8 cellular contexts compared by ENCODE assay signal in the genomic region with DNA sequence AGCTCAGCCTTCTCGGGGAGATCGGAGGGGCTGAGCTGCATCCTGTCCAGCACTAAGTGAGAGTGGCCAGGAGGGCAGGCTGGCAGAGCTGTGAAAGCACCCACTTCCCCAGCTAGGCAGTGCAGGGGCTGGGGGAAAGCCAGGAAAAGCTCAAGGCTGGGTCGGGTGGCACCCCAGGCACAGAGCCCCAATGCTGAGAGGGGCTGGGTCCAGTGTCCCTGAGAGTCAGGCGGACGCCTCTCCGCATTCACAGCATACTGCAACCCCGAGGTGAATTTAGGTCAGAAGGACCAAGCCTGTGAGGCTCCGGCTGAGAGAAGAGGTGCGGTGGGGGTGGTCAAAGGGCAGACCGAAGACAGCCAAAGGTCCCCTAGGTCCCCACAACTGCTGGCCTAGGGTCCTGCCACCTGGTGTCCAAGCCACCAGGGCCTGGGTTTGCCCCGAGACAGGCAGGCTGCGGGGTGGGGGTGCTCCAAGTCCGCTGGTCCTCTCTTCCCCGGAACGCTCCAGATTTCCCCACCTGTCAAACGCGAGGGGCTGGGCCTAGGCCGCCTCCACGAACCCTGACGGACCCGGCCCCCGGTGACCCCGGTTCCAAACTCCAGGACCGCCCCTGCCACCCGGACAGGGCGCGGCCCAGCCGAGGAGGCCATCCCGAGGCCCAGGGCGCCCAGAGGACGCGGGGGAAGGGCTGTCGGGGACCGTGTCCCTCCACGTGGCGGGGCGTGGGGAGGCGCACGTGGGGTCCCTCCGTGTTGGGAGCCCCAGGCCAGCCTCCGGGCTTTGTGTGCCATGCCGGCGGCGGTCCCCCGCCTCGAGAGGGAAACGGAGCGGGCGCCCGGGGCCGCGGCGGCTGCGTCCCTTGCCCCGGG. TPM values are rescaled to one million over a fixed set of nuclear protein-coding genes. Genes with fewer than 3 reads are reported as not detected.
DNase-seq lines count a peak whose midpoint lies in the region; ATAC-seq and TF ChIP-seq lines count a peak whose summit lies in the region.

No MANE protein-coding gene starts in this region.

- H3K9me3 ChIP-seq in ES-I3 (ENCODE audit: control insufficient read depth, insufficient read depth, low read length) = no peaks in the 10 kb centered on the region
- no peaks in the 10 kb centered on the region for H3K9me3 ChIP-seq in osteoblast (ENCODE audit: low read depth, low read length)

- H3K27ac Mint-ChIP-seq in IgD-negative memory B cell = peak overlapping the region; percentile 47 to 87 (median 67)
- H3K27ac Mint-ChIP-seq in activated CD8-positive, alpha-beta T cell treated with anti-CD3 and anti-CD28 coated beads, Interleukin-2, amount 10 ng/mL, durations not matched to agents 7 days and 5 days = peak overlapping the region; percentile 86

- H3K4me3 Mint-ChIP-seq in IgD-negative memory B cell = peak overlapping the region; percentile 83 to 96 (median 90)
- peak overlapping the region; percentile 89 for H3K4me3 Mint-ChIP-seq in activated CD8-positive, alpha-beta T cell treated with anti-CD3 and anti-CD28 coated beads, Interleukin-2, amount 10 ng/mL, durations not matched to agents 7 days and 5 days

- H3K4me1 Mint-ChIP-seq in IgD-negative memory B cell = peaks cover 10 to 22% (median 12%) of the 10 kb centered on the region in 3 donors
- peaks cover 47% of the 10 kb centered on the region for H3K4me1 Mint-ChIP-seq in activated CD8-positive, alpha-beta T cell treated with anti-CD3 and anti-CD28 coated beads, Interleukin-2, amount 10 ng/mL, durations not matched to agents 7 days and 5 days (ENCODE audit: low read depth)

- DNase-seq in activated CD8-positive, alpha-beta T cell treated with anti-CD3 and anti-CD28 coated beads, Interleukin-2, amount 10 ng/mL, durations not matched to agents 7 days and 5 days = peak; percentile 32
- peak in 1 of 2 donors; percentile 46 for DNase-seq in foreskin fibroblast
- peak; percentile 90 for DNase-seq in osteoblast (ENCODE audit: insufficient read length, low spot score, missing footprints)
- DNase-seq in NCI-H187 (lab: John Stamatoyannopoulos, UW) = no peak
- no peak for DNase-seq in ureter (ENCODE audit: low spot score)

- H3K4me1 ChIP-seq in ES-I3 (ENCODE audit: insufficient read depth, low read length) (no peaks in the 10 kb centered on the region), osteoblast (ENCODE audit: insufficient read depth, low read length) (peaks cover 17% of the 10 kb centered on the region)

- H3K27me3 Mint-ChIP-seq in IgD-negative memory B cell = no peaks in the 10 kb centered on the region
- H3K27me3 Mint-ChIP-seq in activated CD8-positive, alpha-beta T cell treated with anti-CD3 and anti-CD28 coated beads, Interleukin-2, amount 10 ng/mL, durations not matched to agents 7 days and 5 days (ENCODE audit: low read depth) = peaks cover 2% of the 10 kb centered on the region

- TF ChIP-seq CTCF in foreskin fibroblast (IDR thresholded peaks at IDR 0.05; ENCODE audit: low read depth, low read length) (no peak), osteoblast (IDR thresholded peaks at IDR 0.05; ENCODE audit: extremely low read depth, low read depth, low read length) (no peak)

- no peaks in the 10 kb centered on the region for H3K27me3 ChIP-seq in osteoblast (ENCODE audit: insufficient read depth, low read length)

- CTCF ChIA-PET in activated CD8-positive, alpha-beta T cell treated with anti-CD3 and anti-CD28 coated beads, Interleukin-2, amount 10 ng/mL, durations not matched to agents 7 days and 5 days (lab: Charles Lee) = interaction anchor here (1.0 to 2.1 kb wide), 3 partner anchors 57 to 236 kb away, joined by 4 to 5 read pairs (median 5); a partner anchor contains a TSS

- ATAC-seq in GM21528 (IDR thresholded peaks at IDR 0.05; ENCODE audit: low FRiP score, unreplicated experiment) = peak; percentile 31
- ATAC-seq in activated CD8-positive, alpha-beta T cell treated with anti-CD3 and anti-CD28 coated beads, Interleukin-2, amount 10 ng/mL, durations not matched to agents 7 days and 5 days = peak; percentile 28

- H3K27ac ChIP-seq in osteoblast (ENCODE audit: low read depth, low read length) = peak overlapping the region; percentile 41

- POLR2A ChIA-PET in activated CD8-positive, alpha-beta T cell treated with anti-CD3 and anti-CD28 coated beads, Interleukin-2, amount 10 ng/mL, durations not matched to agents 7 days and 5 days (lab: Charles Lee) = interaction anchor here (0.6 to 2.6 kb wide), 2 partner anchors 10 to 828 kb away, joined by 4 to 8 read pairs; no protein-coding TSS in a partner anchor

- peaks cover 16% of the 10 kb centered on the region for H4K20me1 ChIP-seq in osteoblast (ENCODE audit: insufficient read depth, low read length)

- H3K36me3 ChIP-seq in ES-I3 (ENCODE audit: insufficient read depth, low read length) = no peaks in the 10 kb centered on the region
- no peaks in the 10 kb centered on the region for H3K36me3 ChIP-seq in osteoblast (ENCODE audit: insufficient read depth, low read length)

- H3K4me3 ChIP-seq in foreskin fibroblast (ENCODE audit: low read depth in 1 of 2, low read length in 2 of 2) (peak overlapping the region; percentile 86 to 96), osteoblast (ENCODE audit: insufficient read depth, low read length) (peak overlapping the region; percentile 92)

- H3K4me2 ChIP-seq in osteoblast (ENCODE audit: insufficient read depth, low read length) = peak overlapping the region; percentile 94

- H2AFZ ChIP-seq in osteoblast (ENCODE audit: low read length) = peak overlapping the region; percentile 73

- peaks cover 46% of the 10 kb centered on the region for H3K79me2 ChIP-seq in osteoblast (ENCODE audit: insufficient read depth, low read length)

- peaks cover 3% of the 10 kb centered on the region for H3K36me3 Mint-ChIP-seq in IgD-negative memory B cell
- H3K36me3 Mint-ChIP-seq in activated CD8-positive, alpha-beta T cell treated with anti-CD3 and anti-CD28 coated beads, Interleukin-2, amount 10 ng/mL, durations not matched to agents 7 days and 5 days (ENCODE audit: low read depth) = peaks cover 14% of the 10 kb centered on the region

- no peaks in the 10 kb centered on the region for H3K9me3 Mint-ChIP-seq in IgD-negative memory B cell
- H3K9me3 Mint-ChIP-seq in activated CD8-positive, alpha-beta T cell treated with anti-CD3 and anti-CD28 coated beads, Interleukin-2, amount 10 ng/mL, durations not matched to agents 7 days and 5 days (ENCODE audit: insufficient read depth) = no peaks in the 10 kb centered on the region

- H3K9ac ChIP-seq in ES-I3 (ENCODE audit: low read depth, low read length) = peak overlapping the region; percentile 64

RNA-seq across cellular contexts. Expression of a gene that starts 0.5 kb away (rescaled TPM):
- polyA plus RNA-seq in IgD-negative memory B cell = 17.0 TPM
- total RNA-seq in activated CD8-positive, alpha-beta T cell treated with anti-CD3 and anti-CD28 coated beads, Interleukin-2, amount 10 ng/mL, durations not matched to agents 7 days and 5 days = 10 to 100 TPM; 32.2 to 32.7 TPM
- total RNA-seq in osteoblast (22.8 and 23.9 TPM in 2 replicates), ureter (38.8 TPM)

RNA-seq across cellular contexts. Expression of a gene that starts 56.2 kb away (rescaled TPM):
- 130 TPM for polyA plus RNA-seq in IgD-negative memory B cell
- total RNA-seq in activated CD8-positive, alpha-beta T cell treated with anti-CD3 and anti-CD28 coated beads, Interleukin-2, amount 10 ng/mL, durations not matched to agents 7 days and 5 days = 100 to 1,000 TPM; 135 to 147 TPM
- 168 and 195 TPM in 2 replicates for total RNA-seq in osteoblast
- total RNA-seq in ureter = 132 TPM

Comparison
In these comparisons a context has a peak if more than half of its experiments do, and no peak if none do; other contexts are left out.
1. DNase-seq: peak in activated CD8-positive, alpha-beta T cell treated with anti-CD3 and anti-CD28 coated beads, Interleukin-2, amount 10 ng/mL, durations not matched to agents 7 days and 5 days (single experiment) and osteoblast (single experiment); none in NCI-H187 (0 of 2) and ureter (single experiment).